ENCODE assay signal across 25 cellular contexts in genomic region chr11:44690651-44691050, GRCh38. TPM values are rescaled to one million over a fixed set of nuclear protein-coding genes. Genes with fewer than 3 reads are reported as not detected.
"Had no signal": no experiment of that assay in that cellular context is flagged by ENCODE, and none has a peak within 500 bp of the region (broad histone marks: within the 10 kb centered on the region; RNA-seq: fewer than 3 reads in every experiment).

No MANE protein-coding gene starts in this region.

- H3K27me3 ChIP-seq: heart left ventricle, right lobe of liver, testis, tibial nerve, upper lobe of right lung, vagina had no signal

- H3K4me3 ChIP-seq: dorsolateral prefrontal cortex, heart left ventricle, lung, psoas muscle, right lobe of liver, testis, tibial nerve, upper lobe of right lung, vagina had no signal

- H3K27me3 Mint-ChIP-seq: stimulated activated naive CD8-positive, alpha-beta T cell treated with anti-CD3 and anti-CD28 coated beads, Interleukin-15, amount 100 ng/mL, for 72 hours had no signal

- H3K9me3 Mint-ChIP-seq: nephron progenitor cell; stimulated activated memory B cell treated with anti-CD40 and anti-IgM and Interleukin-4, amounts not matched to agents 10 μg/mL and 1 μg/mL and 100 μg/mL, for 72 hours had no signal

- H3K9me3 ChIP-seq: neutrophil, psoas muscle, right lobe of liver, testis, upper lobe of right lung, vagina had no signal

- ATAC-seq: heart left ventricle; left colon; left ventricle myocardium superior; naive thymus-derived CD4-positive, alpha-beta T cell; psoas muscle; right lobe of liver; stimulated activated memory B cell treated with anti-CD40 and anti-IgM and Interleukin-4, amounts not matched to agents 10 μg/mL and 1 μg/mL and 100 μg/mL, for 72 hours; stimulated activated naive CD8-positive, alpha-beta T cell treated with anti-CD3 and anti-CD28 coated beads, Interleukin-15, amount 100 ng/mL, for 72 hours; upper lobe of right lung had no signal

- H3K36me3 Mint-ChIP-seq: stimulated activated memory B cell treated with anti-CD40 and anti-IgM and Interleukin-4, amounts not matched to agents 10 μg/mL and 1 μg/mL and 100 μg/mL, for 72 hours had no signal

- H3K27ac Mint-ChIP-seq: nephron progenitor cell; stimulated activated memory B cell treated with anti-CD40 and anti-IgM and Interleukin-4, amounts not matched to agents 10 μg/mL and 1 μg/mL and 100 μg/mL, for 72 hours; stimulated activated naive CD8-positive, alpha-beta T cell treated with anti-CD3 and anti-CD28 coated beads, Interleukin-15, amount 100 ng/mL, for 72 hours had no signal

- H3K4me1 ChIP-seq: heart left ventricle, psoas muscle, right lobe of liver, testis, tibial nerve, upper lobe of right lung, vagina had no signal

- H3K36me3 ChIP-seq: heart left ventricle, neutrophil, right lobe of liver, tibial nerve, upper lobe of right lung, vagina had no signal

- FAIRE-seq: frontal cortex had no signal

- H3K4me3 Mint-ChIP-seq: naive thymus-derived CD4-positive, alpha-beta T cell; nephron progenitor cell; stimulated activated memory B cell treated with anti-CD40 and anti-IgM and Interleukin-4, amounts not matched to agents 10 μg/mL and 1 μg/mL and 100 μg/mL, for 72 hours; stimulated activated naive CD8-positive, alpha-beta T cell treated with anti-CD3 and anti-CD28 coated beads, Interleukin-15, amount 100 ng/mL, for 72 hours had no signal

- H3K27ac ChIP-seq: dorsolateral prefrontal cortex, heart left ventricle, neutrophil, psoas muscle, right lobe of liver, testis, tibial nerve, upper lobe of right lung, vagina had no signal

- DNase-seq: effector CD8-positive, alpha-beta T cell; heart left ventricle; hippocampal formation; left colon; left ventricle myocardium superior; mesenchymal stem cell; naive thymus-derived CD4-positive, alpha-beta T cell; nephron progenitor cell; psoas muscle; retina; right lobe of liver; stimulated activated CD4-positive, alpha-beta T cell treated with anti-CD3 and anti-CD28 coated beads, Interleukin-15, amount 100 ng/mL, for 24 hours; stimulated activated CD4-positive, alpha-beta T cell treated with anti-CD3 and anti-CD28 coated beads, Interleukin-1b, Interleukin-23, amount 100 ng/mL, for 48 hours; stimulated activated CD4-positive, alpha-beta T cell treated with anti-CD3 and anti-CD28 coated beads, Interleukin-4, amount 100 ng/mL, for 24 hours; stimulated activated naive CD8-positive, alpha-beta T cell treated with anti-CD3 and anti-CD28 coated beads, Interleukin-15, amount 100 ng/mL, for 72 hours; testis; upper lobe of right lung had no signal

RNA-seq across cellular contexts. Expression of gene TSPAN18, which starts 36.1 kb away (rescaled TPM):
- total RNA-seq: fibroblast of lung had no signal
